ENCODE assay signal across 8 cellular contexts in the genomic region with DNA sequence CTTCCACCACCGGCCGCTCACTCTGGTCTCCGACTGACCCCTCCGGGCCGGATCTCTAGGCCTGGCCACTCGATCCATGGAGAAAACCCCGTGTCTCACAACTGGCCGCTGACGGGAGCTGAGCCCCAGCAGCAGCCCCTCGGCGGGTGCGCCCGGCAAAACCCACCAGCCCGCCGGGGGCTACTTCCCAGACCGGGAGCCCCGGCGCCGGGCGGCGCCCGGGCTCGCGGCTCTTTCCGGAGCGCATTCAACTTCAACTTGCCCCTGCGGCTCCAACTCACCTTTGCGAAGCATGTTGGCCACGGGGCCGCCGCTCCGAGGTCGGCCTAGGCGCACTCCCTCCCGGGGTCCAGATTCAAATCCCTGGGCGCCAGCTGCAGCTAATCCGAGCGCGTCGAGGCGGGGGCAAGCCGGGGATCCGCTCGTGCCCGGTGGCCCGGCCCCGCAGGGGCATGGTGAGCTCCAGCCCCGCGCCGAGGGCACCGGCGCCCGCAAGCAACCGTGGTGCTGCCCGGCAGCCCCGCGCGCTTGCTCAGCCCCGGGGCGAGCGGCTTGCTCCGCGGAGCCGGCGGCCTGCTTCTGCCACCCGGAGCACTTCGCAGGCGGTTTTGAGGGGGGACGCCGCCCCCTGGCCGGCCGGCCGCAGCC. TPM values are rescaled to one million over a fixed set of nuclear protein-coding genes. Genes with fewer than 3 reads are reported as not detected.
A peak's percentile ranks its signal among the peaks of the same experiment; 100 is the strongest.
DNase-seq lines count a peak whose midpoint lies in the region; ATAC-seq, FAIRE-seq and TF ChIP-seq lines count a peak whose summit lies in the region.

No MANE protein-coding gene starts in this region.

- in situ Hi-C loops in Panc1 (cut with HindIII; ENCODE audit: low pct_unique_long_range_greater_than_20kb, low sequenced_read_pairs): no loop called here

- H3K9ac ChIP-seq in ES-I3 (ENCODE audit: low read depth, low read length): peak overlapping the region; percentile 58
- H3K9ac ChIP-seq in fibroblast of lung (ENCODE audit: insufficient read depth, low read length): no peak overlapping the region
- no peak overlapping the region for H3K9ac ChIP-seq in rectal smooth muscle tissue (ENCODE audit: low read length)

- H3K27me3 ChIP-seq in Panc1 (ENCODE audit: control insufficient read depth, insufficient read depth, low read length): no peaks in the 10 kb centered on the region; the same call in 1 of the 2 replicates
- H3K27me3 ChIP-seq in fibroblast of lung (ENCODE audit: control insufficient read depth, insufficient read depth, low read length): peaks cover 25% of the 10 kb centered on the region
- peaks cover 4% of the 10 kb centered on the region for H3K27me3 ChIP-seq in rectal smooth muscle tissue (ENCODE audit: control insufficient read depth, insufficient read depth, low read length)

- H3K9me3 ChIP-seq in ES-I3 (ENCODE audit: control insufficient read depth, insufficient read depth, low read length) (no peaks in the 10 kb centered on the region), Panc1 (ENCODE audit: control insufficient read depth, insufficient read depth, low read depth, low read length) (no peaks in the 10 kb centered on the region), fibroblast of lung (ENCODE audit: control insufficient read depth, insufficient read depth, low read depth, low read length) (no peaks in the 10 kb centered on the region)

- peak; percentile 18 for ATAC-seq in Panc1

- intact Hi-C loops in Panc1 (cut with micrococcal nuclease; ENCODE audit: unreplicated experiment): no loop called here

- H3K4me1 ChIP-seq in ES-I3 (ENCODE audit: insufficient read depth, low read length): peaks cover 5% of the 10 kb centered on the region; the same call in 1 of the 2 replicates
- no peaks in the 10 kb centered on the region for H3K4me1 ChIP-seq in Panc1 (ENCODE audit: control insufficient read depth, insufficient read depth, low read length)
- H3K4me1 ChIP-seq in fibroblast of lung (ENCODE audit: control insufficient read depth, extremely low read depth, insufficient read depth, low read length): peaks cover 13% of the 10 kb centered on the region
- H3K4me1 ChIP-seq in rectal smooth muscle tissue (ENCODE audit: control insufficient read depth, insufficient read depth, low read length): no peaks in the 10 kb centered on the region

- TF ChIP-seq CTCF in Panc1 (IDR thresholded peaks at IDR 0.05) (no peak), fibroblast of lung (conservative IDR thresholded peaks at IDR 0.05 in 1 of 2, IDR thresholded peaks at IDR 0.05 in 1 of 2; ENCODE audit: low read depth in 1 of 2, low read length in 2 of 2) (no peak)

- CTCF ChIA-PET in Panc1 (lab: Charles Lee): interaction anchor here (2.6 kb wide), 1 partner anchor 116 kb away, joined by 22 read pairs; no protein-coding TSS in a partner anchor

- POLR2A ChIA-PET in Panc1 (lab: Charles Lee): interaction anchor here (0.5 kb wide), 1 partner anchor 21 kb away, joined by 4 read pairs; no protein-coding TSS in a partner anchor

- BruUV-seq in Panc1 (replicated peaks; lab: Mats Ljungman, UMichigan): no TSS peak

- H3K4me2 ChIP-seq in fibroblast of lung (ENCODE audit: extremely low read depth, insufficient read depth, low read length): peak overlapping the region; percentile 68

- H3K4me3 ChIP-seq in Panc1 (ENCODE audit: low read depth in 2 of 2, low read length in 2 of 2) (peak overlapping the region; percentile 38 to 43), fibroblast of lung (replicated peaks in 1 of 4; ENCODE audit: control extremely low read depth in 1 of 4, insufficient read depth in 1 of 4, low read depth in 3 of 4, low read length in 4 of 4) (peak overlapping the region in 3 of 4 experiments; percentile 19 to 51 (median 48)), rectal smooth muscle tissue (ENCODE audit: low read length) (peak overlapping the region; percentile 51)

- H4K20me1 ChIP-seq in fibroblast of lung (ENCODE audit: control insufficient read depth, extremely low read depth, insufficient read depth, low read length): no peaks in the 10 kb centered on the region

- no peak overlapping the region for H3K27ac ChIP-seq in Panc1 (ENCODE audit: low read length)
- no peak overlapping the region for H3K27ac ChIP-seq in fibroblast of lung (ENCODE audit: insufficient read depth, low read length)
- H3K27ac ChIP-seq in rectal smooth muscle tissue (ENCODE audit: low read depth, low read length): no peak overlapping the region

- no peaks in the 10 kb centered on the region for H3K79me2 ChIP-seq in fibroblast of lung (ENCODE audit: control insufficient read depth, insufficient read depth, low read length)

- no peak for FAIRE-seq in frontal cortex (lab: Jason Lieb, UNC)

- DNase-seq in Panc1 (ENCODE audit: low read depth, low spot score) (no peak), fibroblast of lung (ENCODE audit: low read depth in 2 of 2) (no peak), frontal cortex (ENCODE audit: low spot score in 2 of 2) (no peak), globus pallidus (ENCODE audit: low spot score) (no peak), SK-N-DZ (ENCODE audit: low spot score) (no peak), DMS79 treated with DMSO at 0.1 percent for 48 hours (lab: John Stamatoyannopoulos, UW) (no peak)

- H3K36me3 ChIP-seq in ES-I3 (ENCODE audit: insufficient read depth, low read length) (no peaks in the 10 kb centered on the region), Panc1 (ENCODE audit: control insufficient read depth, insufficient read depth, low read length) (no peaks in the 10 kb centered on the region), fibroblast of lung (ENCODE audit: control insufficient read depth, insufficient read depth, low read length) (no peaks in the 10 kb centered on the region), rectal smooth muscle tissue (ENCODE audit: control insufficient read depth, insufficient read depth, low read length) (no peaks in the 10 kb centered on the region)

- no peak overlapping the region for H2AFZ ChIP-seq in fibroblast of lung (ENCODE audit: low read length)

RNA-seq across cellular contexts. Expression of a gene that starts 0.4 kb away (rescaled TPM):
- total RNA-seq in Panc1 (2021; ENCODE audit: unreplicated experiment) (0.80 TPM), fibroblast of lung (0.51 and 0.83 TPM in 2 replicates), frontal cortex (20.4 TPM)
- polyA plus RNA-seq in Panc1 (2012; ENCODE audit: insufficient read length): 1.6 TPM
- polyA plus RNA-seq in fibroblast of lung: 0.14 and 0.39 TPM in 2 replicates
- polyA plus RNA-seq in fibroblast of lung (2012): 0.40 and 0.76 TPM in 2 replicates
- polyA minus RNA-seq in fibroblast of lung (ENCODE audit: low replicate concordance): 0.20 TPM in 1 of 2 replicates, not detected in the other
- not detected in 2 replicates for polyA plus RNA-seq in SK-N-DZ (2014; cell fraction: cytosol; rRNA removed)
- 0.34 TPM in 1 of 2 replicates, not detected in the other for polyA plus RNA-seq in SK-N-DZ (2014; cell fraction: nucleus; rRNA removed)

RNA-seq across cellular contexts. Expression of a gene that starts 5.3 kb away (rescaled TPM):
- total RNA-seq in Panc1 (2021; ENCODE audit: unreplicated experiment): 24.3 TPM
- polyA plus RNA-seq in Panc1 (2012; ENCODE audit: insufficient read length): 43.5 TPM
- total RNA-seq in fibroblast of lung: 21.3 and 23.1 TPM in 2 replicates
- polyA plus RNA-seq in fibroblast of lung: 28.5 and 31.3 TPM in 2 replicates
- 33.4 and 34.1 TPM in 2 replicates for polyA plus RNA-seq in fibroblast of lung (2012)
- polyA minus RNA-seq in fibroblast of lung (ENCODE audit: low replicate concordance): 194 and 205 TPM in 2 replicates
- total RNA-seq in frontal cortex: 21.6 TPM
- polyA plus RNA-seq in SK-N-DZ (2014; cell fraction: cytosol; rRNA removed): 48.4 and 48.9 TPM in 2 replicates
- 129 and 146 TPM in 2 replicates for polyA plus RNA-seq in SK-N-DZ (2014; cell fraction: nucleus; rRNA removed)

RNA-seq across cellular contexts. Expression of a gene that starts 17.1 kb away (rescaled TPM):
- total RNA-seq in Panc1 (2021; ENCODE audit: unreplicated experiment): 42.5 TPM
- 39.8 TPM for polyA plus RNA-seq in Panc1 (2012; ENCODE audit: insufficient read length)
- total RNA-seq in fibroblast of lung: 40.6 and 41.1 TPM in 2 replicates
- 27.9 and 41.8 TPM in 2 replicates for polyA plus RNA-seq in fibroblast of lung
- polyA plus RNA-seq in fibroblast of lung (2012): 21.1 and 44.6 TPM in 2 replicates
- polyA minus RNA-seq in fibroblast of lung (ENCODE audit: low replicate concordance): 17.5 and 21.0 TPM in 2 replicates
- total RNA-seq in frontal cortex: 14.7 TPM
- polyA plus RNA-seq in SK-N-DZ (2014; cell fraction: cytosol; rRNA removed): 40.6 and 46.7 TPM in 2 replicates
- polyA plus RNA-seq in SK-N-DZ (2014; cell fraction: nucleus; rRNA removed): 28.2 and 44.6 TPM in 2 replicates

RNA-seq across cellular contexts. Expression of a gene that starts 30.2 kb away (rescaled TPM):
- 1.4 TPM for total RNA-seq in Panc1 (2021; ENCODE audit: unreplicated experiment)
- 0.96 TPM for polyA plus RNA-seq in Panc1 (2012; ENCODE audit: insufficient read length)
- total RNA-seq in fibroblast of lung: 29.1 and 30.0 TPM in 2 replicates
- 8.2 and 11.3 TPM in 2 replicates for polyA plus RNA-seq in fibroblast of lung
- polyA plus RNA-seq in fibroblast of lung (2012): 31.7 and 32.0 TPM in 2 replicates
- 14.0 and 15.0 TPM in 2 replicates for polyA minus RNA-seq in fibroblast of lung (ENCODE audit: low replicate concordance)
- 3.3 TPM for total RNA-seq in frontal cortex
- polyA plus RNA-seq in SK-N-DZ (2014; cell fraction: cytosol; rRNA removed): 0.89 and 4.4 TPM in 2 replicates
- 9.0 and 14.7 TPM in 2 replicates for polyA plus RNA-seq in SK-N-DZ (2014; cell fraction: nucleus; rRNA removed)

Comparison
In these comparisons a context has a peak if more than half of its experiments do, and no peak if none do; other contexts are left out.
1. RNA of a gene that starts 0.4 kb away (total RNA-seq): 20.4 TPM in frontal cortex (single experiment); 0.51 to 0.83 TPM in fibroblast of lung and 0.80 TPM in Panc1 (single experiment); every median in the first group is over 10 times any median in the second.
2. Peak in every context shown above with its lines, with median percentiles within 50 percentile points of each other: H3K4me3 ChIP-seq.